10 cellular contexts compared by ENCODE assay signal in the genomic region with DNA sequence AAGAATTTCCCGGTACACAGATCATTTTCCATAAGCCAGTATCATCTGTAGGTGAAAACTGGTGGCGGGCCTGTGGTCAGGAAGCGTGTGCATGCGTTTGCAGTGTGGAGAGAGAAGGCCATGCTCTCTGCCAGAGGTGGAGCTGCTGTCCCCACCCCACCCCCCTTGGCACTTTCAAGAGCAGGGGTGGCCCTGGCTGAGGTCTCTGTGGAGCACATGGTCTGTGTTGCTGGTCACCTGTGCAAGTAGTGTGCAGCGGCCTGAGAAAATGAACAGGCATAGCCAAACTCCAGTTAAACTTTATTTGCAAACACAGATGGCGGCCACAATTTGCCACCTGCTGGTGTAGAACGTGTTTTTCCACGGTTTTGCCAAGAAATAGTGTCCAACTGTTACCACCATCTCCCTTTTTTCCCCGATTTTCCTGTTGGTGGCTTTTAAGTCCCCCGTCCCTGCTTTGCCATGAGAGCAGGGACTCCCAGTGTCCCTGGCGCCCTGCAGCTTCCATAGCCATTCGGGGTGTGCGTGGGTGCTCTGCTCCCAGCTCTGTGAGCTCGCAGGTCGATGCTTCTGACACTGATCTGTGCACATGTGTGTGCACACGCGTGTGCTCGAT. TPM values are rescaled to one million over a fixed set of nuclear protein-coding genes. Genes with fewer than 3 reads are reported as not detected.
A peak's percentile ranks its signal among the peaks of the same experiment; 100 is the strongest.
DNase-seq lines count a peak whose midpoint lies in the region; ATAC-seq and TF ChIP-seq lines count a peak whose summit lies in the region.
"Had no signal": no experiment of that assay in that cellular context is flagged by ENCODE, and none has a peak within 500 bp of the region (broad histone marks: within the 10 kb centered on the region; RNA-seq: fewer than 3 reads in every experiment).

No MANE protein-coding gene starts in this region.

- peaks cover 24% of the 10 kb centered on the region for H3K4me1 Mint-ChIP-seq in activated naive CD4-positive, alpha-beta T cell treated with anti-CD3 and anti-CD28 coated beads for 36 hours (ENCODE audit: low read depth)
- H3K4me1 Mint-ChIP-seq in T-helper 17 cell: peaks cover 17% of the 10 kb centered on the region

- no peak overlapping the region for H3K27ac ChIP-seq in subcutaneous abdominal adipose tissue (ENCODE audit: low read depth, low read length)
- H3K27ac ChIP-seq in Peyer's patch: peak overlapping the region in 1 of 4 donors; percentile 25

- H3K9me3 Mint-ChIP-seq in activated naive CD4-positive, alpha-beta T cell treated with anti-CD3 and anti-CD28 coated beads for 36 hours: no peaks in the 10 kb centered on the region
- H3K9me3 Mint-ChIP-seq: dendritic cell treated with granulocyte-macrophage colony-stimulating factor and Interleukin-4, amounts not matched to agents 40 ng/mL and 50 ng/mL, for 4 days had no signal

- H3K27me3 Mint-ChIP-seq in activated naive CD4-positive, alpha-beta T cell treated with anti-CD3 and anti-CD28 coated beads for 36 hours (ENCODE audit: low read depth): no peaks in the 10 kb centered on the region
- no peaks in the 10 kb centered on the region for H3K27me3 Mint-ChIP-seq in T-helper 17 cell
- H3K27me3 Mint-ChIP-seq: dendritic cell treated with granulocyte-macrophage colony-stimulating factor and Interleukin-4, amounts not matched to agents 40 ng/mL and 50 ng/mL, for 4 days had no signal

- CTCF ChIA-PET in activated naive CD4-positive, alpha-beta T cell treated with anti-CD3 and anti-CD28 coated beads for 36 hours (lab: Charles Lee): no interaction called here

- no peak for TF ChIP-seq POLR2A in Peyer's patch (IDR thresholded peaks at IDR 0.05)

- peaks cover 30% of the 10 kb centered on the region for H3K36me3 Mint-ChIP-seq in activated naive CD4-positive, alpha-beta T cell treated with anti-CD3 and anti-CD28 coated beads for 36 hours (ENCODE audit: low read depth)
- H3K36me3 Mint-ChIP-seq in T-helper 17 cell (ENCODE audit: low read depth): no peaks in the 10 kb centered on the region

- no peak for DNase-seq in activated naive CD4-positive, alpha-beta T cell treated with anti-CD3 and anti-CD28 coated beads for 36 hours
- no peak for DNase-seq in activated naive CD4-positive, alpha-beta T cell (lab: John Stamatoyannopoulos, UW)
- DNase-seq in T-helper 17 cell (no peak), foreskin fibroblast (no peak), Peyer's patch (no peak), T1000 (lab: John Stamatoyannopoulos, UW) (no peak)
- no peak for DNase-seq in stimulated activated CD4-positive, alpha-beta T cell treated with anti-CD3 and anti-CD28 coated beads, Interleukin-4, amount 100 ng/mL, for 1 hour

- TF ChIP-seq CTCF in foreskin fibroblast (IDR thresholded peaks at IDR 0.05; ENCODE audit: low read depth, low read length): no peak
- no peak for TF ChIP-seq CTCF in Peyer's patch (IDR thresholded peaks at IDR 0.05)

- H3K4me3 ChIP-seq in foreskin fibroblast (ENCODE audit: low read depth in 1 of 2, low read length in 2 of 2) (peak overlapping the region; percentile 10 to 88), subcutaneous abdominal adipose tissue (ENCODE audit: low read depth in 1 of 5, low read length in 5 of 5) (peak overlapping the region in 3 of 5 donors; percentile 33 to 90 (median 88)), Peyer's patch (no peak overlapping the region)

- peaks cover 6 to 31% (median 28%) of the 10 kb centered on the region in 5 donors for H3K4me1 ChIP-seq in subcutaneous abdominal adipose tissue (ENCODE audit: control insufficient read depth in 5 of 5, insufficient read depth in 5 of 5, low read length in 5 of 5)
- H3K4me1 ChIP-seq in Peyer's patch: peaks cover 7 to 25% (median 18%) of the 10 kb centered on the region in 4 donors

- intact Hi-C loops in activated naive CD4-positive, alpha-beta T cell treated with anti-CD3 and anti-CD28 coated beads for 36 hours (cut with micrococcal nuclease): no loop called here

- H3K9ac ChIP-seq in subcutaneous abdominal adipose tissue (ENCODE audit: low read length in 5 of 5): peak overlapping the region in 2 of 5 donors; percentile 89 to 98

- no peak for ATAC-seq in T-helper 17 cell

- H3K9me3 ChIP-seq in T-helper 17 cell (ENCODE audit: control insufficient read depth, low read length, poor library complexity, severe bottlenecking): no peaks in the 10 kb centered on the region
- no peaks in the 10 kb centered on the region for H3K9me3 ChIP-seq in subcutaneous abdominal adipose tissue (ENCODE audit: control insufficient read depth in 5 of 5, low read length in 5 of 5)
- H3K9me3 ChIP-seq in Peyer's patch: no peaks in the 10 kb centered on the region
- H3K9me3 ChIP-seq: prostate gland had no signal

- H3K27ac Mint-ChIP-seq in activated naive CD4-positive, alpha-beta T cell treated with anti-CD3 and anti-CD28 coated beads for 36 hours: no peak overlapping the region
- H3K27ac Mint-ChIP-seq in T-helper 17 cell: no peak overlapping the region

- H3K36me3 ChIP-seq in subcutaneous abdominal adipose tissue (ENCODE audit: control insufficient read depth in 5 of 5, insufficient read depth in 5 of 5, low read length in 5 of 5) (peaks cover 0 to 59% (median 53%) of the 10 kb centered on the region in 5 donors), Peyer's patch (peaks cover 0 to 54% (median 0%) of the 10 kb centered on the region in 3 donors)

- H3K4me3 Mint-ChIP-seq in activated naive CD4-positive, alpha-beta T cell treated with anti-CD3 and anti-CD28 coated beads for 36 hours: peak overlapping the region; percentile 89
- H3K4me3 Mint-ChIP-seq in T-helper 17 cell: peak overlapping the region; percentile 98

- H3K27me3 ChIP-seq in subcutaneous abdominal adipose tissue (ENCODE audit: control insufficient read depth in 5 of 5, insufficient read depth in 4 of 5, low read length in 5 of 5) (no peaks in the 10 kb centered on the region), Peyer's patch (no peaks in the 10 kb centered on the region)

RNA-seq across cellular contexts. Expression of gene ADRM1, which starts 2.5 kb away (rescaled TPM):
- total RNA-seq in activated naive CD4-positive, alpha-beta T cell treated with anti-CD3 and anti-CD28 coated beads for 36 hours: 10 to 100 TPM; 77.4 to 81.5 TPM
- total RNA-seq in T-helper 17 cell: 10 to 100 TPM; 47.3 to 54.2 TPM
- total RNA-seq in Peyer's patch: 100 to 1,000 TPM in 2 of 4 donors, 10 to 100 TPM in 2; 90.8 to 136 (median 99.7) TPM

Comparison
In these comparisons a context has a peak if more than half of its experiments do, and no peak if none do; other contexts are left out.
1. H3K4me3 ChIP-seq: peak in foreskin fibroblast (2 of 2) and subcutaneous abdominal adipose tissue (3 of 5); none in Peyer's patch (0 of 4).